ENCODE assay signal across 9 cellular contexts in the genomic region with DNA sequence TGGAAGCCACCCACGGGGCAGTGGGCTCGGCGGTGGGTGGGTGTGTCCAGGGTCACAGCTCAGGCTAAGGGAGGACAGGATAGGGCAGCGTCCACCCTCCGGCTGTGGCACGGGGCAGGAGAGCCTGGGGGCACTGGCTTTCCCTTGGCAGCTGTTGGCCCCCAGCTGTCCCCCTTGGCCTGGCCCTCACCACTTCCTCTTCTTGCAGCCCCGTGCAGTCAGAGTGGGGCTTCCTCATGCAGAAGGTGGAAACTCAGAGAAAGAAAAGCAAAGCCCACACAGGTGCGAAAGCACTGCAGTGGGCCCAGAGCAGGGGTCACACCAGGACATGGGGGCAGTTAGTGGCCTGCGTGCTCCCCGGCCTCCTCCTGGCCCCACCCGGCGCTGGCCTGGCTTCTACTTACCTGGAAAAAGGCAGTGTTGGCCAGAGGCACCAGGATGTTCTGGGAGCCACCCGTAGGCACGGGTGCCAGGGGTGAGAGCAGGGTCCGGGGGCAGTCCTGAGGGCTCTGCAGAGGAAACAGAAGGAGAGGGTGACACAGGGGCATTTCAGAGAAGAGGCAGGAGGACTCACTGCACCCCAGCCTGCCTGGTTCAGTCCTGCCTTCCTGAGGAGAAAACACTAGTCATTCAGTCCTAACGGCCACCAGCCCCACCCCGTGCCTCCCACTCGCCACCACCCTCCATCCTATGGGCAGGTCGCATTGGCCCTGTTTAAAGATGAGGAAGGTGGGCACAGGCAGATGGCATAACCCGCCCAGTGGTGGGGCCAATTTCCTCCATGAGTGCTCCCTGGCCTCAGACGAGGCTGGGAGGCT. TPM values are rescaled to one million over a fixed set of nuclear protein-coding genes. Genes with fewer than 3 reads are reported as not detected.
A peak's percentile ranks its signal among the peaks of the same experiment; 100 is the strongest.
DNase-seq lines count a peak whose midpoint lies in the region; ATAC-seq lines count a peak whose summit lies in the region.
"Had no signal": no experiment of that assay in that cellular context is flagged by ENCODE, and none has a peak within 500 bp of the region (broad histone marks: within the 10 kb centered on the region; RNA-seq: fewer than 3 reads in every experiment).

No MANE protein-coding gene starts in this region.

- no peaks in the 10 kb centered on the region for H3K27me3 ChIP-seq in rectal smooth muscle tissue (ENCODE audit: control insufficient read depth, insufficient read depth, low read length)

- no peaks in the 10 kb centered on the region for H3K36me3 Mint-ChIP-seq in activated CD4-positive, alpha-beta memory T cell treated with anti-CD3 and anti-CD28 coated beads for 36 hours
- H3K36me3 Mint-ChIP-seq in activated naive CD4-positive, alpha-beta T cell treated with anti-CD3 and anti-CD28 coated beads for 36 hours (ENCODE audit: low read depth), result no peaks in the 10 kb centered on the region

- peak overlapping the region; percentile 52 for H3K27ac Mint-ChIP-seq in activated CD4-positive, alpha-beta memory T cell treated with anti-CD3 and anti-CD28 coated beads for 36 hours
- H3K27ac Mint-ChIP-seq in activated naive CD4-positive, alpha-beta T cell treated with anti-CD3 and anti-CD28 coated beads for 36 hours, result no peak overlapping the region

- POLR2A ChIA-PET in activated CD4-positive, alpha-beta memory T cell treated with anti-CD3 and anti-CD28 coated beads for 36 hours (lab: Charles Lee), result interaction anchor here (1.0 to 1.4 kb wide), 2 partner anchors 15 to 49 kb away, joined by 3 to 5 read pairs; no protein-coding TSS in a partner anchor

- peaks cover 23% of the 10 kb centered on the region for H3K4me1 Mint-ChIP-seq in activated CD4-positive, alpha-beta memory T cell treated with anti-CD3 and anti-CD28 coated beads for 36 hours (ENCODE audit: low read depth)
- H3K4me1 Mint-ChIP-seq in activated naive CD4-positive, alpha-beta T cell treated with anti-CD3 and anti-CD28 coated beads for 36 hours (ENCODE audit: low read depth), result peaks cover 21% of the 10 kb centered on the region
- H3K4me1 Mint-ChIP-seq: neural crest cell had no signal

- CTCF ChIA-PET in activated CD4-positive, alpha-beta memory T cell treated with anti-CD3 and anti-CD28 coated beads for 36 hours (lab: Charles Lee), result interaction anchor here (1.4 kb wide), 1 partner anchor 88 kb away, joined by 5 read pairs; no protein-coding TSS in a partner anchor
- CTCF ChIA-PET in activated naive CD4-positive, alpha-beta T cell treated with anti-CD3 and anti-CD28 coated beads for 36 hours (lab: Charles Lee), result interaction anchor here (0.7 to 1.6 kb wide), 2 partner anchors 10 to 50 kb away, joined by 3 to 5 read pairs; no protein-coding TSS in a partner anchor

- ATAC-seq in GM18907 (IDR thresholded peaks at IDR 0.05; ENCODE audit: unreplicated experiment), result peak; percentile 47
- peak; percentile 45 for ATAC-seq in HG03108 (IDR thresholded peaks at IDR 0.05; ENCODE audit: unreplicated experiment)

- no peak overlapping the region for H3K9ac ChIP-seq in rectal smooth muscle tissue (ENCODE audit: low read length)

- no peak overlapping the region for H3K4me3 Mint-ChIP-seq in activated CD4-positive, alpha-beta memory T cell treated with anti-CD3 and anti-CD28 coated beads for 36 hours
- H3K4me3 Mint-ChIP-seq in activated naive CD4-positive, alpha-beta T cell treated with anti-CD3 and anti-CD28 coated beads for 36 hours, result no peak overlapping the region
- H3K4me3 Mint-ChIP-seq: neural crest cell had no signal

- H3K36me3 ChIP-seq in rectal smooth muscle tissue (ENCODE audit: control insufficient read depth, insufficient read depth, low read length), result peaks cover 2% of the 10 kb centered on the region

- no peaks in the 10 kb centered on the region for H3K9me3 Mint-ChIP-seq in activated CD4-positive, alpha-beta memory T cell treated with anti-CD3 and anti-CD28 coated beads for 36 hours
- no peaks in the 10 kb centered on the region for H3K9me3 Mint-ChIP-seq in activated naive CD4-positive, alpha-beta T cell treated with anti-CD3 and anti-CD28 coated beads for 36 hours
- H3K9me3 Mint-ChIP-seq: neural crest cell had no signal

- no peaks in the 10 kb centered on the region for H3K27me3 Mint-ChIP-seq in activated CD4-positive, alpha-beta memory T cell treated with anti-CD3 and anti-CD28 coated beads for 36 hours
- no peaks in the 10 kb centered on the region for H3K27me3 Mint-ChIP-seq in activated naive CD4-positive, alpha-beta T cell treated with anti-CD3 and anti-CD28 coated beads for 36 hours (ENCODE audit: low read depth)

- DNase-seq in activated CD4-positive, alpha-beta memory T cell treated with anti-CD3 and anti-CD28 coated beads for 36 hours, result peak; percentile 18
- DNase-seq in HT-29 (ENCODE audit: low spot score), result no peak
- DNase-seq in activated naive CD4-positive, alpha-beta T cell treated with anti-CD3 and anti-CD28 coated beads for 36 hours, result no peak
- no peak for DNase-seq in activated CD4-positive, alpha-beta T cell treated with anti-CD3 and anti-CD28 coated beads, Interleukin-2, amount 50 U/mL, for 4 hours
- no peak for DNase-seq in stimulated activated CD4-positive, alpha-beta T cell treated with anti-CD3 and anti-CD28 coated beads, Interleukin-1b, Interleukin-23, amount 100 ng/mL, for 48 hours

- no peak overlapping the region for H3K4me3 ChIP-seq in rectal smooth muscle tissue (ENCODE audit: low read length)

- peak overlapping the region; percentile 34 for H3K27ac ChIP-seq in rectal smooth muscle tissue (ENCODE audit: low read depth, low read length)

- H3K4me1 ChIP-seq in rectal smooth muscle tissue (ENCODE audit: control insufficient read depth, insufficient read depth, low read length), result no peaks in the 10 kb centered on the region

- intact Hi-C loops in activated CD4-positive, alpha-beta memory T cell treated with anti-CD3 and anti-CD28 coated beads for 36 hours (cut with micrococcal nuclease), result loop anchor here (2.0 kb wide), 1 partner anchor 17 kb away; no protein-coding TSS in a partner anchor
- intact Hi-C loops in activated naive CD4-positive, alpha-beta T cell treated with anti-CD3 and anti-CD28 coated beads for 36 hours (cut with micrococcal nuclease), result no loop called here

RNA-seq across cellular contexts. Expression of gene PLXND1, which starts 28.3 kb away (rescaled TPM):
- 1 to 10 TPM; 7.2 to 8.6 TPM for total RNA-seq in activated CD4-positive, alpha-beta memory T cell treated with anti-CD3 and anti-CD28 coated beads for 36 hours
- 23.8 and 30.5 TPM in 2 replicates for total RNA-seq in HT-29 (2014; rRNA removed; shearing (Covaris generic))
- total RNA-seq in activated naive CD4-positive, alpha-beta T cell treated with anti-CD3 and anti-CD28 coated beads for 36 hours, result 1 to 10 TPM; 5.1 to 6.2 TPM

RNA-seq across cellular contexts. Expression of gene H1-8, which starts 35.2 kb away (rescaled TPM):
- total RNA-seq in activated CD4-positive, alpha-beta memory T cell treated with anti-CD3 and anti-CD28 coated beads for 36 hours, result not detected
- total RNA-seq in HT-29 (2014; rRNA removed; shearing (Covaris generic)), result not detected in 2 replicates
- total RNA-seq in activated naive CD4-positive, alpha-beta T cell treated with anti-CD3 and anti-CD28 coated beads for 36 hours, result not detected
- total RNA-seq: neural crest cell had no signal

RNA-seq across cellular contexts. Expression of gene RHO, which starts 49.7 kb away (rescaled TPM):
- not detected for total RNA-seq in activated CD4-positive, alpha-beta memory T cell treated with anti-CD3 and anti-CD28 coated beads for 36 hours
- not detected in 2 replicates for total RNA-seq in HT-29 (2014; rRNA removed; shearing (Covaris generic))
- not detected for total RNA-seq in activated naive CD4-positive, alpha-beta T cell treated with anti-CD3 and anti-CD28 coated beads for 36 hours
- total RNA-seq: neural crest cell had no signal
